Comparison of ENCODE assay signal across 1 cellular context in genomic region chr11:102757823-102758549, GRCh38.
TF ChIP-seq lines count a peak whose summit lies in the region.

No MANE protein-coding gene starts in this region.

TF ChIP-seq in endothelial cell of umbilical vein, 7 proteins besides CTCF, POLR2A, EP300 and RAD21:
- peak; percentile 51 for TF ChIP-seq JUN (IDR thresholded peaks at IDR 0.05; ENCODE audit: borderline replicate concordance, insufficient read depth, insufficient read length, low read depth)
- TF ChIP-seq GATA2 (IDR thresholded peaks at IDR 0.05; ENCODE audit: insufficient read depth, insufficient read length, low read depth, low read length): peak; percentile 45
- no peak for TF ChIP-seq EZH2 (IDR thresholded peaks at IDR 0.05; ENCODE audit: borderline replicate concordance, low read depth, low read length, severe bottlenecking)
- peak; percentile 34 for TF ChIP-seq FOS (IDR thresholded peaks at IDR 0.05; ENCODE audit: borderline replicate concordance, insufficient read depth, low read length)
